10 cellular contexts compared by ENCODE assay signal in the genomic region with DNA sequence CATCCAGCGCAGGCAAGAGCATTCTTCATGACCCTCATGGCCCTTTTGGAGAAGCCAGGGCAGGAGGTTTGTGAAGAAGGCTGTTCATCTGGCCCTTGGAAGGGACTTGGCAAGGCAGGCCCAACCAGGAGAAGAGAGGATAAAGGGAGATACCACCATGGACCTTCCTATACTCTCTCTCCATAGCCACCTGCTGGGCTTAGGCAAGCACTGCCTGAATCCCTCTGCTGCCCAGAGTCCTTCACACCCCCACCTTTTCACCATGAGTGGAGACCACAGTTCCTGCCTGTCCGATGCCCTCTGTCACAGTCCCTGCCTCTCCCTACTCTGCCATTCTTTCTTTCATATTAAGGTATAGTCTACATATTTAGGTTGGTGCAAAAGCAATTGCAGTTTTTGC. TPM values are rescaled to one million over a fixed set of nuclear protein-coding genes. Genes with fewer than 3 reads are reported as not detected.
DNase-seq lines count a peak whose midpoint lies in the region; ATAC-seq, FAIRE-seq and TF ChIP-seq lines count a peak whose summit lies in the region.
"Had no signal": no experiment of that assay in that cellular context is flagged by ENCODE, and none has a peak within 500 bp of the region (broad histone marks: within the 10 kb centered on the region; RNA-seq: fewer than 3 reads in every experiment).

No MANE protein-coding gene starts in this region.

- H3K9me3 Mint-ChIP-seq in Caco-2 (ENCODE audit: unreplicated experiment) = no peaks in the 10 kb centered on the region
- H3K9me3 Mint-ChIP-seq: naive thymus-derived CD4-positive, alpha-beta T cell had no signal

- H3K4me1 Mint-ChIP-seq in Caco-2 (ENCODE audit: low read depth, unreplicated experiment) = no peaks in the 10 kb centered on the region

- H3K4me1 ChIP-seq in Caco-2 = no peaks in the 10 kb centered on the region
- no peaks in the 10 kb centered on the region for H3K4me1 ChIP-seq in kidney (ENCODE audit: control insufficient read depth in 1 of 2, insufficient read depth in 1 of 2, low read depth in 1 of 2, low read length in 2 of 2)

- no peaks in the 10 kb centered on the region for H3K9me3 ChIP-seq in Caco-2
- no peaks in the 10 kb centered on the region for H3K9me3 ChIP-seq in kidney (ENCODE audit: control insufficient read depth in 1 of 2, low read length in 2 of 2)

- H3K36me3 ChIP-seq in Caco-2 (ENCODE audit: control insufficient read depth, insufficient read depth, low read length) (no peaks in the 10 kb centered on the region), H7 (replicated peaks; ENCODE audit: control insufficient read depth, insufficient read depth, low read length) (no peaks in the 10 kb centered on the region), kidney (ENCODE audit: control insufficient read depth in 1 of 2, insufficient read depth in 2 of 2, low read length in 2 of 2) (no peaks in the 10 kb centered on the region)

- H3K4me3 ChIP-seq in Caco-2 (ENCODE audit: low read depth, low read length) (no peak overlapping the region), H7 (ENCODE audit: insufficient read depth, low read depth, low read length) (no peak overlapping the region), kidney (ENCODE audit: low read length in 2 of 2) (no peak overlapping the region)

- no TSS peak for BruUV-seq in Caco-2 (replicated peaks; lab: Mats Ljungman, UMichigan)

- TF ChIP-seq CTCF in Caco-2 (IDR thresholded peaks at IDR 0.05; ENCODE audit: insufficient read depth in 1 of 2, low read depth in 1 of 2, low read length in 1 of 2, severe bottlenecking in 1 of 2, unreplicated experiment in 1 of 2) (peak; percentile 52 to 75), kidney (IDR thresholded peaks at IDR 0.05; ENCODE audit: borderline replicate concordance, extremely low read depth, insufficient read depth) (peak; percentile 14)

- H3K4me3 Mint-ChIP-seq in Caco-2 (ENCODE audit: unreplicated experiment) = no peak overlapping the region
- H3K4me3 Mint-ChIP-seq: naive thymus-derived CD4-positive, alpha-beta T cell had no signal

- POLR2A ChIA-PET in Caco-2 (lab: Charles Lee) = no interaction called here

- H3K36me3 Mint-ChIP-seq in Caco-2 (ENCODE audit: insufficient read depth, unreplicated experiment) = no peaks in the 10 kb centered on the region
- H3K36me3 Mint-ChIP-seq: naive thymus-derived CD4-positive, alpha-beta T cell had no signal

- H3K27ac Mint-ChIP-seq in Caco-2 (ENCODE audit: unreplicated experiment) = no peak overlapping the region
- H3K27ac Mint-ChIP-seq: naive thymus-derived CD4-positive, alpha-beta T cell had no signal

- no peak overlapping the region for H3K27ac ChIP-seq in kidney (ENCODE audit: low read depth in 2 of 2, low read length in 2 of 2)

- FAIRE-seq in kidney (lab: Jason Lieb, UNC) = no peak

- intact Hi-C loops in Caco-2 (cut with micrococcal nuclease; ENCODE audit: unreplicated experiment) (no loop called here), kidney (cut with DNase I) (no loop called here)

- no peaks in the 10 kb centered on the region for H3K27me3 Mint-ChIP-seq in Caco-2 (ENCODE audit: insufficient read depth, unreplicated experiment)

- H3K27me3 ChIP-seq in Caco-2 (replicated peaks; ENCODE audit: control insufficient read depth, insufficient read depth, low read length) (no peaks in the 10 kb centered on the region), H7 (ENCODE audit: control insufficient read depth, insufficient read depth, low read length) (no peaks in the 10 kb centered on the region)

- H3K9ac ChIP-seq in kidney (ENCODE audit: low read length in 2 of 2) = no peak overlapping the region

- CTCF ChIA-PET in Caco-2 (lab: Charles Lee) = no interaction called here

- peak; percentile 59 to 61 for DNase-seq in Caco-2
- peak; percentile 63 for DNase-seq in H7
- peak; percentile 51 for DNase-seq in SW480 (ENCODE audit: low spot score)
- DNase-seq in kidney = no peak
- no peak for DNase-seq in NCI-H2196 treated with DMSO at 0.1 percent for 48 hours (lab: John Stamatoyannopoulos, UW; ENCODE audit: unreplicated experiment)
- no peak for DNase-seq in OCI-M2 (lab: John Stamatoyannopoulos, UW; ENCODE audit: unreplicated experiment)
- DNase-seq: naive thymus-derived CD4-positive, alpha-beta T cell; NCI-H446 treated with DMSO at 0.1 percent for 48 hours had no signal

- ATAC-seq in esophagus mucosa (no peak), HG03097 (IDR thresholded peaks at IDR 0.05; ENCODE audit: low FRiP score, unreplicated experiment) (no peak)
- ATAC-seq: naive thymus-derived CD4-positive, alpha-beta T cell had no signal

RNA-seq across cellular contexts. Expression of a gene that starts 10.6 kb away (rescaled TPM):
- total RNA-seq in Caco-2 (2022) (45.3 and 47.4 TPM in 2 replicates), kidney (16.0 TPM), esophagus mucosa (5.8 TPM)
- 12.9 and 22.2 TPM in 2 replicates for total RNA-seq in H7 (2014; rRNA removed; shearing (Covaris generic))
- polyA plus RNA-seq in kidney (ENCODE audit: insufficient read depth, low read depth, low replicate concordance) = 3.4 TPM

Comparison
In these comparisons a context has a peak if more than half of its experiments do, and no peak if none do; other contexts are left out.
1. DNase-seq: peak in Caco-2 (2 of 2), H7 (single experiment) and SW480 (single experiment); none in kidney (single experiment), NCI-H2196 treated with DMSO at 0.1 percent for 48 hours (single experiment) and OCI-M2 (single experiment).